29 cellular contexts compared by ENCODE assay signal in genomic region chr18:22971038-22971437, GRCh38. TPM values are rescaled to one million over a fixed set of nuclear protein-coding genes. Genes with fewer than 3 reads are reported as not detected.
DNase-seq lines count a peak whose midpoint lies in the region; ATAC-seq, FAIRE-seq and TF ChIP-seq lines count a peak whose summit lies in the region.
"Had no signal": no experiment of that assay in that cellular context is flagged by ENCODE, and none has a peak within 500 bp of the region (broad histone marks: within the 10 kb centered on the region; RNA-seq: fewer than 3 reads in every experiment).

No MANE protein-coding gene starts in this region.

- H2AK5ac ChIP-seq in IMR-90 (ENCODE audit: low read depth, low read length) = no peak overlapping the region

- H3K36me3 ChIP-seq in IMR-90 (ENCODE audit: control insufficient read depth, insufficient read depth, low read length) (no peaks in the 10 kb centered on the region), uterus (no peaks in the 10 kb centered on the region), MG63 (peaks cover 26% of the 10 kb centered on the region)
- H3K36me3 ChIP-seq: brain microvascular endothelial cell, prostate gland, tibial artery had no signal

- DNase-seq in IMR-90 (peak; percentile 43), uterus (peak; percentile 33 to 34), MG63 (no peak), type B pancreatic cell (ENCODE audit: extremely low spot score, unreplicated experiment) (no peak)
- no peak for DNase-seq in activated T-helper 2 cell treated with anti-CD3 and anti-CD28 coated beads, Interferon-gamma antibody, Interleukin-2, Interleukin-4, amounts not matched to agents 10 μg/mL and 5 μg/mL and 100 μg/mL, durations not matched to agents 14 hours and 24 hours and 36 hours (ENCODE audit: low spot score)
- DNase-seq: activated CD4-positive, alpha-beta memory T cell treated with anti-CD3 and anti-CD28 coated beads for 36 hours; activated CD8-positive, alpha-beta memory T cell treated with anti-CD3 and anti-CD28 coated beads, Interleukin-2, amount 50 U/mL, for 4 hours; activated naive CD4-positive, alpha-beta T cell treated with anti-CD3 and anti-CD28 coated beads, Interleukin-2, amount 50 U/mL, for 16 hours; amniotic stem cell; brain microvascular endothelial cell; C1 segment of cervical spinal cord; Caco-2; DND-41; HFFc6; islet precursor cell; KG1; left ventricle myocardium inferior; MM.1S; naive B cell; NCI-H2029; NCI-H524 treated with DMSO at 0.1 percent for 48 hours; stimulated activated CD4-positive, alpha-beta T cell treated with anti-CD3 and anti-CD28 coated beads, Interleukin-15, amount 100 ng/mL, for 24 hours; tibial artery had no signal

- in situ Hi-C loops in IMR-90 (cut with MboI; ENCODE audit: low sequenced_read_pairs) = no loop called here

- CTCF ChIA-PET in IMR-90 (lab: Yijun Ruan, JAX) = interaction anchor here (0.6 to 1.1 kb wide), 3 partner anchors 10 to 440 kb away, joined by 3 to 9 read pairs (median 4); no protein-coding TSS in a partner anchor

- H3K4me1 Mint-ChIP-seq in activated T-helper 2 cell treated with anti-CD3 and anti-CD28 coated beads, Interferon-gamma antibody, Interleukin-2, Interleukin-4, amounts not matched to agents 10 μg/mL and 5 μg/mL and 100 μg/mL, durations not matched to agents 14 hours and 24 hours and 36 hours (ENCODE audit: low read depth) = peaks cover 14% of the 10 kb centered on the region
- no peaks in the 10 kb centered on the region for H3K4me1 Mint-ChIP-seq in type B pancreatic cell (ENCODE audit: unreplicated experiment)

- no TSS peak for BruUV-seq in IMR-90 (replicated peaks; lab: Mats Ljungman, UMichigan)

- peak; percentile 43 for FAIRE-seq in islet of Langerhans (lab: Jason Lieb, UNC)
- FAIRE-seq: HTR-8/SVneo had no signal

- H4K5ac ChIP-seq in IMR-90 (ENCODE audit: low read depth, low read length) = 0 out of 2 replicates have a peak overlapping the region, but pooled peaks have one; percentile 23

- H3K27me3 ChIP-seq in IMR-90 (ENCODE audit: control insufficient read depth, insufficient read depth, low read length) (no peaks in the 10 kb centered on the region), uterus (no peaks in the 10 kb centered on the region), MG63 (no peaks in the 10 kb centered on the region)
- H3K27me3 ChIP-seq: brain microvascular endothelial cell, tibial artery had no signal

- WGBS in IMR-90 (ENCODE audit: extremely low coverage in 2 of 2, insufficient read length in 1 of 2), 2 experiments = no CpG with 5 or more reads among the region's 3 CpGs

- no peak for TF ChIP-seq RAD21 in IMR-90 (IDR thresholded peaks at IDR 0.05; ENCODE audit: low read length)

- peaks cover 3 to 6% of the 10 kb centered on the region in 2 experiments; a peak in 2 of 4 replicates for H3K79me1 ChIP-seq in IMR-90 (ENCODE audit: low read depth in 1 of 2, low read length in 2 of 2)

- H3K27ac ChIP-seq in IMR-90 (ENCODE audit: insufficient read depth, low read length) (no peak overlapping the region), uterus (peak overlapping the region; percentile 22 to 32)
- H3K27ac ChIP-seq: brain microvascular endothelial cell, left ventricle myocardium inferior, prostate gland, tibial artery had no signal

- H2AFZ ChIP-seq in IMR-90 (replicated peaks; ENCODE audit: low read length, poor library complexity) = no peak overlapping the region

- peak overlapping the region; percentile 33 for H3K27ac Mint-ChIP-seq in activated T-helper 2 cell treated with anti-CD3 and anti-CD28 coated beads, Interferon-gamma antibody, Interleukin-2, Interleukin-4, amounts not matched to agents 10 μg/mL and 5 μg/mL and 100 μg/mL, durations not matched to agents 14 hours and 24 hours and 36 hours
- H3K27ac Mint-ChIP-seq in type B pancreatic cell = no peak overlapping the region
- H3K27ac Mint-ChIP-seq: activated CD4-positive, alpha-beta memory T cell treated with anti-CD3 and anti-CD28 coated beads for 36 hours; HFFc6 had no signal

- dilution Hi-C loops in IMR-90 (cut with HindIII; ENCODE audit: low sequenced_read_pairs, unreplicated experiment) = no loop called here

- H2BK20ac ChIP-seq in IMR-90 (ENCODE audit: low read depth, low read length) = no peak overlapping the region

- intact Hi-C loops in IMR-90 (cut with micrococcal nuclease) (no loop called here), uterus (cut with DNase I; ENCODE audit: low total_unique reads) (no loop called here)
- intact Hi-C loops in activated T-helper 2 cell treated with anti-CD3 and anti-CD28 coated beads, Interferon-gamma antibody, Interleukin-2, Interleukin-4, amounts not matched to agents 10 μg/mL and 5 μg/mL and 100 μg/mL, durations not matched to agents 14 hours and 24 hours and 36 hours (cut with micrococcal nuclease) = no loop called here

- no peak for ATAC-seq in IMR-90 (ENCODE audit: low read depth)
- no peak for ATAC-seq in HG03439 (IDR thresholded peaks at IDR 0.05; ENCODE audit: unreplicated experiment)
- ATAC-seq: activated CD4-positive, CD25-positive, alpha-beta regulatory T cell treated with anti-CD3 and anti-CD28 coated beads, Interleukin-2, amount 50 U/mL, for 24 hours; sciatic nerve had no signal

- H4K91ac ChIP-seq in IMR-90 (ENCODE audit: insufficient read depth, low read depth, low read length) = no peak overlapping the region

- H3K9me3 Mint-ChIP-seq in activated T-helper 2 cell treated with anti-CD3 and anti-CD28 coated beads, Interferon-gamma antibody, Interleukin-2, Interleukin-4, amounts not matched to agents 10 μg/mL and 5 μg/mL and 100 μg/mL, durations not matched to agents 14 hours and 24 hours and 36 hours = no peaks in the 10 kb centered on the region
- H3K9me3 Mint-ChIP-seq in type B pancreatic cell = no peaks in the 10 kb centered on the region
- H3K9me3 Mint-ChIP-seq: activated CD4-positive, alpha-beta memory T cell treated with anti-CD3 and anti-CD28 coated beads for 36 hours; HFFc6; naive B cell had no signal

- no peak overlapping the region for H3K4ac ChIP-seq in IMR-90 (ENCODE audit: low read depth, low read length)

- no peak overlapping the region for H3K23ac ChIP-seq in IMR-90 (ENCODE audit: low read depth, low read length)

- H3K4me3 ChIP-seq in IMR-90 (ENCODE audit: insufficient read depth, low read depth, low read length) = no peak overlapping the region
- H3K4me3 ChIP-seq in uterus = no peak overlapping the region
- H3K4me3 ChIP-seq in MG63 = no peak overlapping the region
- H3K4me3 ChIP-seq: left ventricle myocardium inferior, prostate gland, tibial artery had no signal

- no peak overlapping the region for H2BK5ac ChIP-seq in IMR-90 (ENCODE audit: low read depth, low read length, poor library complexity, severe bottlenecking)

- no peak overlapping the region for H2BK120ac ChIP-seq in IMR-90 (ENCODE audit: low read depth, low read length)

- H3K9me1 ChIP-seq in IMR-90 (ENCODE audit: insufficient read depth, low read length) = 0 out of 2 replicates have a peak, but pooled peaks cover 3% of the 10 kb centered on the region

- H3K56ac ChIP-seq in IMR-90 (ENCODE audit: extremely low read depth, insufficient read depth, low read length) = no peak overlapping the region

- H3K4me2 ChIP-seq in IMR-90 (ENCODE audit: low read depth, low read length) = no peak overlapping the region

- no peak overlapping the region for H2BK15ac ChIP-seq in IMR-90 (ENCODE audit: low read depth, low read length)

- H3K36me3 Mint-ChIP-seq in activated T-helper 2 cell treated with anti-CD3 and anti-CD28 coated beads, Interferon-gamma antibody, Interleukin-2, Interleukin-4, amounts not matched to agents 10 μg/mL and 5 μg/mL and 100 μg/mL, durations not matched to agents 14 hours and 24 hours and 36 hours (ENCODE audit: low read depth) = peaks cover 61% of the 10 kb centered on the region
- H3K36me3 Mint-ChIP-seq in type B pancreatic cell = peaks cover 21% of the 10 kb centered on the region

- TF ChIP-seq POLR2A in IMR-90 (IDR thresholded peaks at IDR 0.05; ENCODE audit: low read depth, low read length) = no peak
- no peak for TF ChIP-seq POLR2A in uterus (IDR thresholded peaks at IDR 0.05)

- H3K14ac ChIP-seq in IMR-90 (replicated peaks; ENCODE audit: low read depth, low read length) = no peak overlapping the region

- no peak overlapping the region for H3K4me3 Mint-ChIP-seq in activated T-helper 2 cell treated with anti-CD3 and anti-CD28 coated beads, Interferon-gamma antibody, Interleukin-2, Interleukin-4, amounts not matched to agents 10 μg/mL and 5 μg/mL and 100 μg/mL, durations not matched to agents 14 hours and 24 hours and 36 hours (ENCODE audit: low read depth)
- H3K4me3 Mint-ChIP-seq in type B pancreatic cell = no peak overlapping the region
- H3K4me3 Mint-ChIP-seq: activated CD4-positive, alpha-beta memory T cell treated with anti-CD3 and anti-CD28 coated beads for 36 hours; HFFc6; naive B cell had no signal

- H3K4me1 ChIP-seq in IMR-90 (ENCODE audit: control insufficient read depth, insufficient read depth, low read length) (no peaks in the 10 kb centered on the region), uterus (no peaks in the 10 kb centered on the region)
- H3K4me1 ChIP-seq: Caco-2, left ventricle myocardium inferior, prostate gland, tibial artery had no signal

- TF ChIP-seq CTCF in IMR-90 (conservative IDR thresholded peaks at IDR 0.05; ENCODE audit: low read depth, low read length) (no peak), uterus (IDR thresholded peaks at IDR 0.05) (no peak), type B pancreatic cell (conservative IDR thresholded peaks at IDR 0.05) (no peak)

- POLR2A ChIA-PET in IMR-90 (lab: Charles Lee; ENCODE audit: unreplicated experiment) = no interaction called here

- H3K9ac ChIP-seq in IMR-90 (ENCODE audit: low read depth, low read length) = no peak overlapping the region

- H3K27me3 Mint-ChIP-seq in activated T-helper 2 cell treated with anti-CD3 and anti-CD28 coated beads, Interferon-gamma antibody, Interleukin-2, Interleukin-4, amounts not matched to agents 10 μg/mL and 5 μg/mL and 100 μg/mL, durations not matched to agents 14 hours and 24 hours and 36 hours (ENCODE audit: low read depth) = no peaks in the 10 kb centered on the region
- no peaks in the 10 kb centered on the region for H3K27me3 Mint-ChIP-seq in type B pancreatic cell
- H3K27me3 Mint-ChIP-seq: activated CD4-positive, alpha-beta memory T cell treated with anti-CD3 and anti-CD28 coated beads for 36 hours; naive B cell had no signal

- no peaks in the 10 kb centered on the region for H3K9me3 ChIP-seq in IMR-90 (ENCODE audit: control insufficient read depth, insufficient read depth, low read length)
- H3K9me3 ChIP-seq in uterus = no peaks in the 10 kb centered on the region
- H3K9me3 ChIP-seq in MG63 = no peaks in the 10 kb centered on the region
- H3K9me3 ChIP-seq: Caco-2, left ventricle myocardium inferior, prostate gland, tibial artery had no signal

- no peak overlapping the region for H4K8ac ChIP-seq in IMR-90 (ENCODE audit: low read depth in 2 of 2, low read length in 2 of 2)

- H4K20me1 ChIP-seq in IMR-90 (ENCODE audit: insufficient read depth, low read length) = no peaks in the 10 kb centered on the region

- H3K18ac ChIP-seq in IMR-90 (ENCODE audit: low read depth, low read length) = no peak overlapping the region

- no peak overlapping the region for H2AK9ac ChIP-seq in IMR-90 (replicated peaks; ENCODE audit: low read depth, low read length, poor library complexity)

RNA-seq across cellular contexts. Expression of gene RBBP8, which starts 37.9 kb away (rescaled TPM):
- total RNA-seq in IMR-90 (2012; rRNA removed) (21.1 and 25.3 TPM in 2 replicates), uterus (10 to 100 TPM; 34.8 to 43.5 (median 43.3) TPM), type B pancreatic cell (ENCODE audit: low replicate concordance) (23.7 and 26.7 TPM in 2 replicates)
- 10.8 and 12.0 TPM in 2 replicates for polyA plus RNA-seq in IMR-90 (2012; rRNA removed)
- 1.2 and 1.8 TPM in 2 replicates for polyA plus RNA-seq in IMR-90 (2012; cell fraction: cytosol; rRNA removed)
- 0.40 and 3.8 TPM in 2 replicates for polyA plus RNA-seq in IMR-90 (2012; cell fraction: nucleus; rRNA removed; ENCODE audit: low replicate concordance)
- total RNA-seq in activated T-helper 2 cell treated with anti-CD3 and anti-CD28 coated beads, Interferon-gamma antibody, Interleukin-2, Interleukin-4, amounts not matched to agents 10 μg/mL and 5 μg/mL and 100 μg/mL, durations not matched to agents 14 hours and 24 hours and 36 hours = 92.8 and 94.5 TPM in 2 replicates
- total RNA-seq in MG63 (2014; rRNA removed; shearing (Covaris generic); ENCODE audit: low replicate concordance) = 19.4 and 27.7 TPM in 2 replicates

Comparison
In these comparisons a context has a peak if more than half of its experiments do, and no peak if none do; other contexts are left out.
1. DNase-seq: peak in IMR-90 (single experiment) and uterus (2 of 2); none in activated T-helper 2 cell treated with anti-CD3 and anti-CD28 coated beads, Interferon-gamma antibody, Interleukin-2, Interleukin-4, amounts not matched to agents 10 μg/mL and 5 μg/mL and 100 μg/mL, durations not matched to agents 14 hours and 24 hours and 36 hours (single experiment), MG63 (single experiment) and type B pancreatic cell (single experiment).